Comparison of ENCODE assay signal across 25 cellular contexts in the genomic region with DNA sequence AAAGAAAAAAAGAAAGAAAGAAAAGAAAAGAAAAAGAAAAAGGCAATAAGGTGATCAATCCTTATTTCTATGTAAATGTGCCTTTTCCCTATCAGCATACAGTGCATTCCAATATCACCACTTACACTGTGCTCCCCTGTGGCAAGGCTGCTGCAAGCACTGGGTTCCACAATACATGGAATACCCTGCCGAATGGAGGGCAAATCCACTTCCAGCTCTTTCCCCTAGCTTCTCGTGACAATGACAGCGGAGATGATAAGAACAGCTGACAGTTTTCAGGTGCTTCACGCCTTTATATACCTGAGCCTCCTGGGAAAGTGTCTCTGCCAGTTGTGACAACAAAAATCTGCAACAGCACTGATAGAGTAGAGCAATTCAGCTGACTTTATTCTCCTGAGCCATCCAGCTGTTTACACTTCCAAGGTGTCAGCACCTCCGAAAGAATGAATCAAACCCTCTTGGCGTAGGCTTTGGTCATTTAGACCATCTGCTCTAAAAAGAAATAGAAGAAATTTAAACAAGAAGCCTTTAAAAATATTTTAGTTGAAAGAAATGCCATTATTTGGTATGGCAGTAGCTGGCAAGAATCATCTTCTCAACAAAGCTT.
"Had no signal": no experiment of that assay in that cellular context is flagged by ENCODE, and none has a peak within 500 bp of the region (broad histone marks: within the 10 kb centered on the region; RNA-seq: fewer than 3 reads in every experiment).

No MANE protein-coding gene starts in this region.

- H3K36me3 ChIP-seq: cardiac muscle cell, MG63 had no signal

- H3K4me3 ChIP-seq: cardiac muscle cell, MG63 had no signal

- ATAC-seq: activated T-helper 17 cell treated with anti-CD3 and anti-CD28 coated beads, Interleukin-2, amount 50 U/mL, for 72 hours; Panc1 had no signal

- H3K27me3 ChIP-seq: cardiac muscle cell, MG63 had no signal

- H3K9me3 ChIP-seq: MG63 had no signal

- H3K27ac ChIP-seq: cardiac muscle cell had no signal

- DNase-seq: activated B cell treated with CpG ODN at 0.5 μM for 24 hours; activated CD4-positive, alpha-beta T cell treated with anti-CD3 and anti-CD28 coated beads for 1 hour; activated CD4-positive, alpha-beta T cell treated with anti-CD3 and anti-CD28 coated beads, Interleukin-2, amount 10 ng/mL, durations not matched to agents 24 days and 14 days; activated CD4-positive, alpha-beta T cell treated with anti-CD3 and anti-CD28 coated beads, Interleukin-2, amount 50 U/mL, for 48 hours; activated gamma-delta T cell; activated naive CD4-positive, alpha-beta T cell treated with anti-CD3 and anti-CD28 coated beads for 36 hours; activated T-cell treated with anti-CD3 and anti-CD28 coated beads for 4 hours; activated T-cell treated with anti-CD3 and anti-CD28 coated beads, Interleukin-2, amount 50 U/mL, for 48 hours; amygdala; MG63; MV-4-11; NCI-H1092 treated with DMSO at 0.1 percent for 48 hours; NCI-H1417 treated with DMSO at 0.1 percent for 48 hours; NCI-H1694; NCI-H2029; NCI-H2107; NCI-H510A treated with DMSO at 0.1 percent for 48 hours; NCI-H69; NK-92 treated with Interleukin-12 subunit alpha and Interleukin-12 subunit beta, amount 100 ng/mL, for 24 hours; OCI-M1; RPMI8226; SHP77 had no signal
